8 cellular contexts compared by ENCODE assay signal in the genomic region with DNA sequence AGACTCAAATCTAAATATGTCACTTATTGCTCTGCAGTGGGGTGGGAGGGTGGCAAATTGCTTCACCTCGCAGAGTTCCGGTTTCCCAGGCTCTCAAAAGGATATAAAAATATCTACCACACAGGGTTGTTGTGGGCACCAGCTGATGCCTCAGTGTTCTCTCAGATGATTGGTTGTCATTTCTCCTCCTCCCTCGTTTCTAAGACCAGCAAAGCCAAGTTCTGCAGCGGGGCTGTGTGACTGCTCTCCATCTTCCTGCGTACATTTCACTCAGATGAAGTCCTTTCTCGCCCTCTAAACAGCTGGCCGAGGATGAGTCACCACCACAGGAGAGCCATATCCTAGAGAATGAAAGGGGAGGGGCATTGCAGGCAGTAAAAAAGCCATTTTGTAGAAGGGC. TPM values are rescaled to one million over a fixed set of nuclear protein-coding genes. Genes with fewer than 3 reads are reported as not detected.
DNase-seq lines count a peak whose midpoint lies in the region; ATAC-seq and TF ChIP-seq lines count a peak whose summit lies in the region.
"Had no signal": no experiment of that assay in that cellular context is flagged by ENCODE, and none has a peak within 500 bp of the region (broad histone marks: within the 10 kb centered on the region; RNA-seq: fewer than 3 reads in every experiment).

No MANE protein-coding gene starts in this region.

- H3K4me3 ChIP-seq in MG63 = no peak overlapping the region
- H3K4me3 ChIP-seq: gastrocnemius medialis had no signal

- no peak for ATAC-seq in omental fat pad (ENCODE audit: low FRiP score)
- no peak for ATAC-seq in GM18511 (IDR thresholded peaks at IDR 0.05; ENCODE audit: unreplicated experiment)

- TF ChIP-seq CTCF in omental fat pad (IDR thresholded peaks at IDR 0.05) = no peak

- no peaks in the 10 kb centered on the region for H3K9me3 ChIP-seq in MG63
- H3K9me3 ChIP-seq: gastrocnemius medialis had no signal

- H3K27me3 ChIP-seq in MG63 = no peaks in the 10 kb centered on the region

- H3K36me3 ChIP-seq in MG63 = no peaks in the 10 kb centered on the region
- H3K36me3 ChIP-seq: gastrocnemius medialis had no signal

- DNase-seq in ELF-1 (ENCODE audit: low read depth, low spot score) = peak; percentile 8
- DNase-seq in MG63 = peak; percentile 78
- DNase-seq in anterior cingulate cortex (lab: John Stamatoyannopoulos, UW) = peak in 30 of 58 donors; percentile 5 to 70 (median 32)
- DNase-seq in myocyte (ENCODE audit: low read depth) = peak; percentile 90
- DNase-seq in omental fat pad (ENCODE audit: low spot score) = no peak
- DNase-seq in NCI-H1048 (lab: John Stamatoyannopoulos, UW) = no peak
- DNase-seq: gastrocnemius medialis had no signal

RNA-seq across cellular contexts. Expression of gene VWA5B1, which starts 35.0 kb away (rescaled TPM):
- not detected in 2 replicates for total RNA-seq in MG63 (2014; rRNA removed; shearing (Covaris generic); ENCODE audit: low replicate concordance)
- total RNA-seq in myocyte = not detected in 2 replicates
- polyA plus RNA-seq in myocyte (2012) = not detected
- not detected for total RNA-seq in omental fat pad

Comparison
In these comparisons a context has a peak if more than half of its experiments do, and no peak if none do; other contexts are left out.
1. DNase-seq: peak in ELF-1 (single experiment), MG63 (single experiment), anterior cingulate cortex (30 of 58) and myocyte (single experiment); none in omental fat pad (single experiment) and NCI-H1048 (single experiment).